ENCODE assay signal across 1 cellular context in the genomic region with DNA sequence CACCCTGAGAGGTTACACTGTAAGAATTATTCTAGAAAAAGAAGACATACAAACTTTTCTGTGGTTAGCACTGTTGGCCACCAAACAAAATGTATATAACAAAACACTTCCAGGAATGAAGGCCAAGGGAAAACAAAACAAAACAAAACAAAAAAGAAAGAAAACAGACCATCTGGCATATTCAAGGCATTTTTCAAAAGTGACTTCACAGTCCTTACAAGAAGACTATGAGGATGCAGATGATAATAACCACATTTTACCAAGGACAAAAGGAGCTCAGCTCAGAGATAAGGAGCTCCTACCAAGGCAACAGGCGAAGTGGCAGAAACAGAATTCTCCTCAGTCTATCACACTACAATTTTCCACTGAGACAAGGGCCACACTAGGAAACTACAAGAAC.
TF ChIP-seq lines count a peak whose summit lies in the region.

No MANE protein-coding gene starts in this region.

TF ChIP-seq in WTC11, 78 proteins besides CTCF, POLR2A, EP300 and RAD21 (continued from another document):
- TF ChIP-seq, protein P1, sequence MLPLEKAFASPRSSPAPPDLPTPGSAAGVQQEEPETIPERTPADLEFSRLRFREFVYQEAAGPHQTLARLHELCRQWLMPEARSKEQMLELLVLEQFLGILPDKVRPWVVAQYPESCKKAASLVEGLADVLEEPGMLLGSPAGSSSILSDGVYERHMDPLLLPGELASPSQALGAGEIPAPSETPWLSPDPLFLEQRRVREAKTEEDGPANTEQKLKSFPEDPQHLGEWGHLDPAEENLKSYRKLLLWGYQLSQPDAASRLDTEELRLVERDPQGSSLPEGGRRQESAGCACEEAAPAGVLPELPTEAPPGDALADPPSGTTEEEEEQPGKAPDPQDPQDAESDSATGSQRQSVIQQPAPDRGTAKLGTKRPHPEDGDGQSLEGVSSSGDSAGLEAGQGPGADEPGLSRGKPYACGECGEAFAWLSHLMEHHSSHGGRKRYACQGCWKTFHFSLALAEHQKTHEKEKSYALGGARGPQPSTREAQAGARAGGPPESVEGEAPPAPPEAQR (CRISPR knock-in tag; IDR thresholded peaks at IDR 0.05) = no peak
- TF ChIP-seq GABPB1 (CRISPR knock-in tag; IDR thresholded peaks at IDR 0.05) (no peak), FOXJ3 (CRISPR knock-in tag; IDR thresholded peaks at IDR 0.05; ENCODE audit: borderline replicate concordance) (no peak), ZNF138 (CRISPR knock-in tag; conservative IDR thresholded peaks at IDR 0.05) (no peak), ETV6 (CRISPR knock-in tag; IDR thresholded peaks at IDR 0.05) (no peak), FOXP1 (CRISPR knock-in tag; IDR thresholded peaks at IDR 0.05; ENCODE audit: borderline replicate concordance) (no peak)
- TF ChIP-seq, protein P2, sequence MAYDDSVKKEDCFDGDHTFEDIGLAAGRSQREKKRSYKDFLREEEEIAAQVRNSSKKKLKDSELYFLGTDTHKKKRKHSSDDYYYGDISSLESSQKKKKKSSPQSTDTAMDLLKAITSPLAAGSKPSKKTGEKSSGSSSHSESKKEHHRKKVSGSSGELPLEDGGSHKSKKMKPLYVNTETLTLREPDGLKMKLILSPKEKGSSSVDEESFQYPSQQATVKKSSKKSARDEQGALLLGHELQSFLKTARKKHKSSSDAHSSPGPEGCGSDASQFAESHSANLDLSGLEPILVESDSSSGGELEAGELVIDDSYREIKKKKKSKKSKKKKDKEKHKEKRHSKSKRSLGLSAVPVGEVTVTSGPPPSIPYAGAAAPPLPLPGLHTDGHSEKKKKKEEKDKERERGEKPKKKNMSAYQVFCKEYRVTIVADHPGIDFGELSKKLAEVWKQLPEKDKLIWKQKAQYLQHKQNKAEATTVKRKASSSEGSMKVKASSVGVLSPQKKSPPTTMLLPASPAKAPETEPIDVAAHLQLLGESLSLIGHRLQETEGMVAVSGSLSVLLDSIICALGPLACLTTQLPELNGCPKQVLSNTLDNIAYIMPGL (CRISPR knock-in tag; IDR thresholded peaks at IDR 0.05) = no peak
- TF ChIP-seq, protein P3, sequence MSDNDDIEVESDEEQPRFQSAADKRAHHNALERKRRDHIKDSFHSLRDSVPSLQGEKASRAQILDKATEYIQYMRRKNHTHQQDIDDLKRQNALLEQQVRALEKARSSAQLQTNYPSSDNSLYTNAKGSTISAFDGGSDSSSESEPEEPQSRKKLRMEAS (CRISPR knock-in tag; IDR thresholded peaks at IDR 0.05) = no peak
- TF ChIP-seq, protein P4, sequence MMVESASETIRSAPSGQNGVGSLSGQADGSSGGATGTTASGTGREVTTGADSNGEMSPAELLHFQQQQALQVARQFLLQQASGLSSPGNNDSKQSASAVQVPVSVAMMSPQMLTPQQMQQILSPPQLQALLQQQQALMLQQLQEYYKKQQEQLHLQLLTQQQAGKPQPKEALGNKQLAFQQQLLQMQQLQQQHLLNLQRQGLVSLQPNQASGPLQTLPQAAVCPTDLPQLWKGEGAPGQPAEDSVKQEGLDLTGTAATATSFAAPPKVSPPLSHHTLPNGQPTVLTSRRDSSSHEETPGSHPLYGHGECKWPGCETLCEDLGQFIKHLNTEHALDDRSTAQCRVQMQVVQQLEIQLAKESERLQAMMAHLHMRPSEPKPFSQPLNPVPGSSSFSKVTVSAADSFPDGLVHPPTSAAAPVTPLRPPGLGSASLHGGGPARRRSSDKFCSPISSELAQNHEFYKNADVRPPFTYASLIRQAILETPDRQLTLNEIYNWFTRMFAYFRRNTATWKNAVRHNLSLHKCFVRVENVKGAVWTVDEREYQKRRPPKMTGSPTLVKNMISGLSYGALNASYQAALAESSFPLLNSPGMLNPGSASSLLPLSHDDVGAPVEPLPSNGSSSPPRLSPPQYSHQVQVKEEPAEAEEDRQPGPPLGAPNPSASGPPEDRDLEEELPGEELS (CRISPR knock-in tag; IDR thresholded peaks at IDR 0.05) = no peak
- TF ChIP-seq, protein P5, sequence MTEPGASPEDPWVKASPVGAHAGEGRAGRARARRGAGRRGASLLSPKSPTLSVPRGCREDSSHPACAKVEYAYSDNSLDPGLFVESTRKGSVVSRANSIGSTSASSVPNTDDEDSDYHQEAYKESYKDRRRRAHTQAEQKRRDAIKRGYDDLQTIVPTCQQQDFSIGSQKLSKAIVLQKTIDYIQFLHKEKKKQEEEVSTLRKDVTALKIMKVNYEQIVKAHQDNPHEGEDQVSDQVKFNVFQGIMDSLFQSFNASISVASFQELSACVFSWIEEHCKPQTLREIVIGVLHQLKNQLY (CRISPR knock-in tag; IDR thresholded peaks at IDR 0.05) = no peak
